In the genomic region with DNA sequence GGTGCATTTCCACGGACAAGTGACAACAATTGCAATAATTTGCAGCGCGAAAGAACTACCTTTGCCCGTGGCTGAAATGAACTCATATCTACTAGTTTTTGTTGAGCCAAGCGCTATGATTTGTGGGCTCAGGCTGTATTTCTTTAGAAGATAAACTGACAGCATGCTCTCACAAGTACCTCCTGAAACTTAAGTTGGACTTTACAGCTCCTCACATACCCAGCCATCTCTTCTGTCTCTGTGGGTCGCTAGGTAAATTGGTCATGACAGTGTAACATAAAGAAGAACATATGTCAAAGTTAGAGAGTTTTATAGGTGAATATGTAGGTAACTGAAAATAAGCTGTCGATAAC, we compare ENCODE assay signal across 8 cellular contexts. TPM values are rescaled to one million over a fixed set of nuclear protein-coding genes. Genes with fewer than 3 reads are reported as not detected.
DNase-seq lines count a peak whose midpoint lies in the region; ATAC-seq lines count a peak whose summit lies in the region.

No MANE protein-coding gene starts in this region.

- peak overlapping the region; percentile 98 for H3K4me3 Mint-ChIP-seq in activated naive CD4-positive, alpha-beta T cell treated with anti-CD3 and anti-CD28 coated beads, Interleukin-2, amount 50 U/mL, for 24 hours
- peak overlapping the region; percentile 92 to 97 (median 96) for H3K4me3 Mint-ChIP-seq in IgD-negative memory B cell
- H3K4me3 Mint-ChIP-seq in central memory CD8-positive, alpha-beta T cell, result peak overlapping the region; percentile 83

- peaks cover 6% of the 10 kb centered on the region for H3K4me1 ChIP-seq in mucosa of stomach (ENCODE audit: control insufficient read depth, insufficient read depth, low read length)

- no peaks in the 10 kb centered on the region for H3K9me3 ChIP-seq in mucosa of stomach (ENCODE audit: control insufficient read depth, low read length)

- H3K9me3 Mint-ChIP-seq in activated naive CD4-positive, alpha-beta T cell treated with anti-CD3 and anti-CD28 coated beads, Interleukin-2, amount 50 U/mL, for 24 hours, result peaks cover 6% of the 10 kb centered on the region
- H3K9me3 Mint-ChIP-seq in IgD-negative memory B cell, result peaks cover 0 to 3% (median 0%) of the 10 kb centered on the region in 3 donors
- peaks cover 6% of the 10 kb centered on the region for H3K9me3 Mint-ChIP-seq in central memory CD8-positive, alpha-beta T cell

- no peaks in the 10 kb centered on the region for H3K27me3 ChIP-seq in mucosa of stomach (ENCODE audit: control insufficient read depth, insufficient read depth, low read length)

- peak overlapping the region; percentile 85 for H3K27ac Mint-ChIP-seq in activated naive CD4-positive, alpha-beta T cell treated with anti-CD3 and anti-CD28 coated beads, Interleukin-2, amount 50 U/mL, for 24 hours
- H3K27ac Mint-ChIP-seq in IgD-negative memory B cell, result peak overlapping the region; percentile 56 to 99 (median 92)
- H3K27ac Mint-ChIP-seq in central memory CD8-positive, alpha-beta T cell (ENCODE audit: low read depth), result peak overlapping the region; percentile 97

- H3K27me3 Mint-ChIP-seq in activated naive CD4-positive, alpha-beta T cell treated with anti-CD3 and anti-CD28 coated beads, Interleukin-2, amount 50 U/mL, for 24 hours, result no peaks in the 10 kb centered on the region
- H3K27me3 Mint-ChIP-seq in IgD-negative memory B cell, result no peaks in the 10 kb centered on the region
- H3K27me3 Mint-ChIP-seq in central memory CD8-positive, alpha-beta T cell, result peaks cover 5% of the 10 kb centered on the region

- peak overlapping the region; percentile 98 for H3K4me3 ChIP-seq in mucosa of stomach (ENCODE audit: low read length)

- H3K36me3 Mint-ChIP-seq in activated naive CD4-positive, alpha-beta T cell treated with anti-CD3 and anti-CD28 coated beads, Interleukin-2, amount 50 U/mL, for 24 hours, result peaks cover 3% of the 10 kb centered on the region
- H3K36me3 Mint-ChIP-seq in IgD-negative memory B cell, result peaks cover 8% of the 10 kb centered on the region
- peaks cover 15% of the 10 kb centered on the region for H3K36me3 Mint-ChIP-seq in central memory CD8-positive, alpha-beta T cell (ENCODE audit: insufficient read depth)

- no peak for DNase-seq in activated naive CD4-positive, alpha-beta T cell treated with anti-CD3 and anti-CD28 coated beads, Interleukin-2, amount 50 U/mL, for 16 hours
- no peak for DNase-seq in central memory CD8-positive, alpha-beta T cell (ENCODE audit: low spot score in 2 of 2)
- DNase-seq in NCI-H2029 treated with DMSO at 0.1 percent for 48 hours (lab: John Stamatoyannopoulos, UW) (no peak), globus pallidus (ENCODE audit: low spot score) (no peak)

- H3K9ac ChIP-seq in mucosa of stomach (ENCODE audit: low read length), result peak overlapping the region; percentile 95

- H3K36me3 ChIP-seq in mucosa of stomach (ENCODE audit: control insufficient read depth, insufficient read depth, low read length), result no peaks in the 10 kb centered on the region

- peaks cover 43% of the 10 kb centered on the region for H3K4me1 Mint-ChIP-seq in activated naive CD4-positive, alpha-beta T cell treated with anti-CD3 and anti-CD28 coated beads, Interleukin-2, amount 50 U/mL, for 24 hours
- peaks cover 17 to 27% (median 24%) of the 10 kb centered on the region in 3 donors for H3K4me1 Mint-ChIP-seq in IgD-negative memory B cell
- peaks cover 34% of the 10 kb centered on the region for H3K4me1 Mint-ChIP-seq in central memory CD8-positive, alpha-beta T cell

- ATAC-seq in central memory CD8-positive, alpha-beta T cell (replicated peaks; ENCODE audit: extremely low read depth, poor library complexity, severe bottlenecking), result peak; percentile 5
- ATAC-seq in HG02970 (IDR thresholded peaks at IDR 0.05; ENCODE audit: low FRiP score, unreplicated experiment), result no peak

RNA-seq across cellular contexts. Expression of gene COG6, which starts 0.8 kb away (rescaled TPM):
- polyA plus RNA-seq in IgD-negative memory B cell, result 11.7 TPM

RNA-seq across cellular contexts. Expression of gene LHFPL6, which starts 53.3 kb away (rescaled TPM):
- polyA plus RNA-seq in IgD-negative memory B cell, result not detected
